8 cellular contexts compared by ENCODE assay signal in the genomic region with DNA sequence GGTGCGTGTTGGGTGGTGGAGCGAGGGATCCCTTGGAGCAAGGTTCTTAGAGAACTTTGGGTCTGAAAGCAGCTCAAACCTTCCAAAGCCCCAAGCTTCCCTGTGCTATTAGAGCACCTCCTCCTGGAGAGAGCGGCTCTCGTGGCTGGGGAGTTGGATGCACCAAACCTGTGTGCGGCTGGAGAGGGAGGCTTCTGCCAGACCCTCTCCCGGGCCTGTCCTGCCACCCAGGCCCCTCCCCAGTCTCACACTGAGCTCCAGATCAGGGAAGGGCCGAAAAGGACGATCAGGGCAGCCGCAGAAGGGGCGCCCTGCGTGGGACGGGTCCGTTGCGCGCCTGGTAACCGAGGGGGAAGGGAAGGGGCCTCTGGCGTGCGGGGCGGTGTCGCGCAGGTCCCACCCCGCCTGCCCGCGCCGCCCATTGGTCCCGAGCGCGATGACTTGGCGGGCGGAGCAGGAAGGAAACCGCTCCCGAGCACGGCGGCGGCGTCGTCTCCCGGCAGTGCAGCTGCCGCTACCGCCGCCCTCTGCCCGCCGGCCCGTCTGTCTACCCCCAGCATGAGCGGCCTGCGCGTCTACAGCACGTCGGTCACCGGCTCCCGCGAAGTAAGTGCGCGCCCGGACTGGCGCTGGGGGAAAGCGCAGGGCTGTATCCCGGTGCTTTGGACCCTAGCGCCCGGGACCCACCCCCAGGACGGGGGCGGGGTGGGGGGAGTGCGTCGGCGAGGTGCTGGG. TPM values are rescaled to one million over a fixed set of nuclear protein-coding genes. Genes with fewer than 3 reads are reported as not detected.
DNase-seq lines count a peak whose midpoint lies in the region; ATAC-seq and TF ChIP-seq lines count a peak whose summit lies in the region.

Gene SH3BGRL3, plus strand, starts transcription at position 489 of the 735 bp plus-strand sequence. Its CDS starts 70 bp downstream, at position 559.

- no peak within 1 kb of the TSS for H3T11ph ChIP-seq in H9 (ENCODE audit: low read length)

- TF ChIP-seq POLR2A in heart left ventricle (IDR thresholded peaks at IDR 0.05) (peak; percentile 32 to 94), upper lobe of left lung (IDR thresholded peaks at IDR 0.05) (peak in 3 of 4 donors; percentile 94 to 99 (median 95))

- no peak within 1 kb of the TSS for H4K5ac ChIP-seq in H9 (ENCODE audit: insufficient read length, low read depth, low read length)

- intact Hi-C loops in heart left ventricle (cut with DNase I) (loop anchor here in 5 of 10 donors (2.0 to 5.0 kb wide), 5 partner anchors 41 to 242 kb away; partner anchors contain the start of genes C1orf232 (in 2 of the 5), ZNF593 (in 2 of the 5) and PDIK1L (in 1 of the 5)), posterior vena cava (cut with DNase I) (no loop called here)

- no peak within 1 kb of the TSS for H2BK15ac ChIP-seq in H9 (ENCODE audit: low read depth, low read length)

- DNase-seq in GF-D8 (lab: John Stamatoyannopoulos, UW): peak; percentile 69
- peak; percentile 85 for DNase-seq in H9
- peak; percentile 75 for DNase-seq in MV-4-11 (lab: John Stamatoyannopoulos, UW)
- DNase-seq in T-helper 1 cell: peak; percentile 75 to 88 (median 80)
- peak; percentile 92 to 94 (median 92) for DNase-seq in heart left ventricle
- DNase-seq in posterior vena cava (ENCODE audit: low spot score): peak; percentile 96
- DNase-seq in upper lobe of left lung: peak; percentile 93 to 97

- peak within 1 kb of the TSS; percentile 70; the same call in 1 of the 2 replicates for H3K14ac ChIP-seq in H9 (ENCODE audit: insufficient read depth, low read length)

- H3K23me2 ChIP-seq in H9 (ENCODE audit: insufficient read length, low read depth, low read length, poor library complexity, severe bottlenecking): peaks cover 13% of the 10 kb centered on the region

- H3K4ac ChIP-seq in H9 (ENCODE audit: low read depth, low read length): no peak within 1 kb of the TSS

- no peak within 1 kb of the TSS for H2BK20ac ChIP-seq in H9 (ENCODE audit: low read depth, low read length, poor library complexity, severe bottlenecking)

- TF ChIP-seq CTCF in H9 (conservative IDR thresholded peaks at IDR 0.05) (peak; percentile 66), heart left ventricle (IDR thresholded peaks at IDR 0.05) (peak in 10 of 12 donors; percentile 19 to 67 (median 33)), upper lobe of left lung (IDR thresholded peaks at IDR 0.05) (peak in 4 of 6 experiments; percentile 10 to 59 (median 40))

- ATAC-seq in heart left ventricle (peak; percentile 51 to 85 (median 80)), upper lobe of left lung (ENCODE audit: low FRiP score in 2 of 2) (peak; percentile 88 to 89)

- H3K36me3 ChIP-seq in heart left ventricle: peaks cover 0 to 38% (median 24%) of the 10 kb centered on the region in 9 donors
- H3K36me3 ChIP-seq in upper lobe of left lung: peaks cover 0 to 15% (median 9%) of the 10 kb centered on the region in 4 donors

- no peak within 1 kb of the TSS for H3K23ac ChIP-seq in H9 (ENCODE audit: insufficient read length, low read depth, low read length)

- H3K79me2 ChIP-seq in H9 (ENCODE audit: insufficient read depth, low read length): no peaks in the 10 kb centered on the region

- no peak within 1 kb of the TSS for H2BK5ac ChIP-seq in H9 (ENCODE audit: insufficient read length, low read length)

- H3K36me3 Mint-ChIP-seq in H9 (ENCODE audit: insufficient read depth in 1 of 3, low read depth in 3 of 3): peaks cover 38 to 53% (median 51%) of the 10 kb centered on the region in 3 experiments

- no peak within 1 kb of the TSS for H4K8ac ChIP-seq in H9 (replicated peaks; ENCODE audit: insufficient read length, low read depth, low read length)

- no peak within 1 kb of the TSS for H2AFZ ChIP-seq in H9 (ENCODE audit: low read length)

- H3K79me1 ChIP-seq in H9 (ENCODE audit: insufficient read depth, low read depth, low read length, poor library complexity, severe bottlenecking): no peaks in the 10 kb centered on the region

- H3K27ac ChIP-seq in H9 (ENCODE audit: insufficient read length, low read depth, low read length) (no peak within 1 kb of the TSS), adipose tissue (ENCODE audit: low read depth, low read length) (peak within 1 kb of the TSS; percentile 75), heart left ventricle (peak within 1 kb of the TSS; percentile 60 to 98 (median 92)), upper lobe of left lung (peak within 1 kb of the TSS; percentile 92 to 99 (median 98))

- H3K27me3 Mint-ChIP-seq in H9 (ENCODE audit: low read depth): no peaks in the 10 kb centered on the region; the same call in 1 of the 2 replicates

- H2AK5ac ChIP-seq in H9 (ENCODE audit: insufficient read length, low read length): no peak within 1 kb of the TSS

- H3K9me3 Mint-ChIP-seq in H9: no peaks in the 10 kb centered on the region; a peak in 1 of 5 replicates

- H4K91ac ChIP-seq in H9 (ENCODE audit: insufficient read length, low read depth, low read length): no peak within 1 kb of the TSS

- no peaks in the 10 kb centered on the region for H3K27me3 ChIP-seq in H9 (ENCODE audit: insufficient read depth, low read length)
- H3K27me3 ChIP-seq in heart left ventricle: no peaks in the 10 kb centered on the region
- H3K27me3 ChIP-seq in upper lobe of left lung: peaks cover 0 to 4% (median 0%) of the 10 kb centered on the region in 4 donors

- H4K20me1 ChIP-seq in H9 (ENCODE audit: control insufficient read depth, insufficient read depth, insufficient read length): peaks cover 2% of the 10 kb centered on the region

- H3K9me3 ChIP-seq in H9 (ENCODE audit: control insufficient read depth, low read depth, low read length) (no peaks in the 10 kb centered on the region), heart left ventricle (no peaks in the 10 kb centered on the region), upper lobe of left lung (no peaks in the 10 kb centered on the region)

- peak within 1 kb of the TSS; percentile 76 to 85 for H3K4me3 Mint-ChIP-seq in H9

- peak within 1 kb of the TSS; percentile 30 for H3K9ac ChIP-seq in H9 (ENCODE audit: extremely low read depth, insufficient read length, low read length)

- H3K4me1 Mint-ChIP-seq in H9: peaks cover 50 to 51% of the 10 kb centered on the region in 2 experiments

- peak in 1 of 4 donors; percentile 22 for TF ChIP-seq EP300 in upper lobe of left lung (IDR thresholded peaks at IDR 0.05)

- peaks cover 11% of the 10 kb centered on the region; the same call in 1 of the 2 replicates for H3K4me1 ChIP-seq in H9 (ENCODE audit: insufficient read depth, low read length)
- peaks cover 8 to 93% (median 70%) of the 10 kb centered on the region in 12 donors for H3K4me1 ChIP-seq in heart left ventricle
- H3K4me1 ChIP-seq in upper lobe of left lung: peaks cover 73 to 91% (median 80%) of the 10 kb centered on the region in 4 donors

- H2BK12ac ChIP-seq in H9 (ENCODE audit: insufficient read length, low read depth, low read length): no peak within 1 kb of the TSS

- WGBS in H9 (ENCODE audit: extremely low coverage, insufficient read length, low lambda C conversion rate): no CpG with 5 or more reads among the region's 65 CpGs
- 1% methylated on average over 55 to 65 of the region's 65 CpGs for WGBS in adipose tissue, 3 donors
- WGBS in heart left ventricle, 4 donors: 1 to 8% (median 1%) methylated on average over 12 to 65 of the region's 65 CpGs
- WGBS in upper lobe of left lung, 2 donors: 3 to 30% methylated on average over 2 to 29 of the region's 65 CpGs

- no peak within 1 kb of the TSS for H3K56ac ChIP-seq in H9 (ENCODE audit: insufficient read length, low read depth, low read length)

- H3K4me2 ChIP-seq in H9 (ENCODE audit: insufficient read depth, insufficient read length, low read length): peak within 1 kb of the TSS; percentile 60

- peak within 1 kb of the TSS; percentile 89 to 93 (median 92) for H3K27ac Mint-ChIP-seq in H9

- H3K18ac ChIP-seq in H9 (ENCODE audit: insufficient read length, low read depth, low read length): peak within 1 kb of the TSS; percentile 44

- no peak within 1 kb of the TSS for H2BK120ac ChIP-seq in H9 (ENCODE audit: low read depth, low read length, poor library complexity, severe bottlenecking)

- H3K4me3 ChIP-seq in heart left ventricle (peak within 1 kb of the TSS; percentile 56 to 99 (median 74)), upper lobe of left lung (peak within 1 kb of the TSS; percentile 68 to 98 (median 92))

RNA-seq across cellular contexts. Expression of gene SH3BGRL3, which starts in this region (rescaled TPM):
- total RNA-seq in H9 (2021): 86.2 and 86.3 TPM in 2 replicates
- polyA plus RNA-seq in adipose tissue: 100 to 1,000 TPM in 2 of 3 donors, 10 to 100 TPM in 1; 54.1 to 269 (median 154) TPM
- total RNA-seq in heart left ventricle: 100 to 1,000 TPM in 1 of 9 donors, 10 to 100 TPM in 8; 22.4 to 234 (median 40.0) TPM
- 100 to 1,000 TPM in 1 of 2 donors, 10 to 100 TPM in 1; 43.8 to 119 TPM for polyA plus RNA-seq in heart left ventricle
- 100 to 1,000 TPM; 163 to 190 TPM for total RNA-seq in posterior vena cava
- 100 to 1,000 TPM in 4 of 6 donors, 10 to 100 TPM in 2; 39.1 to 271 (median 156) TPM for total RNA-seq in upper lobe of left lung
